10 cellular contexts compared by ENCODE assay signal in genomic region chr3:195697582-195698324, GRCh38. TPM values are rescaled to one million over a fixed set of nuclear protein-coding genes. Genes with fewer than 3 reads are reported as not detected.
DNase-seq lines count a peak whose midpoint lies in the region; ATAC-seq, FAIRE-seq and TF ChIP-seq lines count a peak whose summit lies in the region.
"Had no signal": no experiment of that assay in that cellular context is flagged by ENCODE, and none has a peak within 500 bp of the region (broad histone marks: within the 10 kb centered on the region; RNA-seq: fewer than 3 reads in every experiment).

No MANE protein-coding gene starts in this region.

- peaks cover 0 to 11% of the 10 kb centered on the region in 2 donors for H3K4me1 ChIP-seq in right atrium auricular region

- H3K4me3 ChIP-seq in right atrium auricular region, result no peak overlapping the region
- H3K4me3 ChIP-seq: adrenal gland had no signal

- H3K36me3 ChIP-seq in right atrium auricular region, result peaks cover 16% of the 10 kb centered on the region

- H3K27me3 ChIP-seq in right atrium auricular region, result no peaks in the 10 kb centered on the region
- H3K27me3 ChIP-seq: adrenal gland had no signal

- intact Hi-C loops in Right ventricle myocardium inferior (cut with DNase I), result no loop called here

- no peak for TF ChIP-seq CTCF in right atrium auricular region (IDR thresholded peaks at IDR 0.05)

- DNase-seq in Right ventricle myocardium inferior (ENCODE audit: missing footprints) (no peak), right atrium auricular region (ENCODE audit: low spot score) (no peak), astrocyte of the hippocampus (ENCODE audit: low read depth, low spot score) (peak; percentile 83), iPS DF 19.7 (ENCODE audit: low read depth, low spot score) (peak; percentile 81), urothelium cell line (ENCODE audit: low spot score) (no peak), SIG-M5 treated with dmso at 0.1 percent for 504 hours (lab: John Stamatoyannopoulos, UW; ENCODE audit: unreplicated experiment) (no peak), NCI-H1417 treated with DMSO at 0.1 percent for 48 hours (lab: John Stamatoyannopoulos, UW) (no peak)
- DNase-seq: KG1 had no signal

- no peak overlapping the region for H3K27ac ChIP-seq in right atrium auricular region

- H3K9me3 ChIP-seq in right atrium auricular region, result no peaks in the 10 kb centered on the region
- H3K9me3 ChIP-seq: adrenal gland had no signal

- ATAC-seq in Right ventricle myocardium inferior (peak; percentile 51), GM19023 (IDR thresholded peaks at IDR 0.05; ENCODE audit: unreplicated experiment) (no peak)

- FAIRE-seq in urothelium cell line (lab: Jason Lieb, UNC), result peak; percentile 17

RNA-seq across cellular contexts. Expression of gene MUC20, which starts 23.0 kb away (rescaled TPM):
- total RNA-seq in Right ventricle myocardium inferior, result 4.6 TPM
- 1 to 10 TPM; 3.4 to 5.0 TPM for total RNA-seq in right atrium auricular region

Comparison
In these comparisons a context has a peak if more than half of its experiments do, and no peak if none do; other contexts are left out.
1. DNase-seq: peak in astrocyte of the hippocampus (single experiment) and iPS DF 19.7 (single experiment); none in Right ventricle myocardium inferior (single experiment), right atrium auricular region (single experiment), urothelium cell line (single experiment), SIG-M5 treated with dmso at 0.1 percent for 504 hours (single experiment) and NCI-H1417 treated with DMSO at 0.1 percent for 48 hours (single experiment).